Comparison of ENCODE assay signal across 24 cellular contexts in genomic region chr3:70754314-70754713, GRCh38.
"Had no signal": no experiment of that assay in that cellular context is flagged by ENCODE, and none has a peak within 500 bp of the region (broad histone marks: within the 10 kb centered on the region; RNA-seq: fewer than 3 reads in every experiment).

No MANE protein-coding gene starts in this region.

- DNase-seq: activated CD4-positive, alpha-beta memory T cell treated with anti-CD3 and anti-CD28 coated beads, Interleukin-2, amount 10 ng/mL, durations not matched to agents 7 days and 5 days; activated CD8-positive, alpha-beta memory T cell treated with anti-CD3 and anti-CD28 coated beads, Interleukin-2, amount 10 ng/mL, durations not matched to agents 7 days and 5 days; activated naive CD4-positive, alpha-beta T cell treated with Interleukin-2 at 50 U/mL for 16 hours; dermis blood vessel endothelial cell; effector memory CD4-positive, alpha-beta T cell; esophagus squamous epithelium; hypothalamus; right lobe of liver; stimulated activated CD4-positive, alpha-beta T cell treated with anti-CD3 and anti-CD28 coated beads, Interleukin-4, amount 100 ng/mL, for 1 hour; stimulated activated naive CD8-positive, alpha-beta T cell treated with anti-CD3 and anti-CD28 coated beads, Interleukin-15, amount 100 ng/mL, for 72 hours; T-helper 17 cell; testis had no signal

- H3K27ac ChIP-seq: ascending aorta, esophagus squamous epithelium, neutrophil, parathyroid adenoma, right lobe of liver, testis had no signal

- H3K36me3 Mint-ChIP-seq: activated CD8-positive, alpha-beta memory T cell treated with anti-CD3 and anti-CD28 coated beads, Interleukin-2, amount 10 ng/mL, durations not matched to agents 7 days and 5 days; mesothelial cell of epicardium; natural killer cell treated with Interleukin-12 subunit alpha and Interleukin-12 subunit beta and Interleukin-15 and Interleukin-18, amount 100 ng/mL, for 72 hours; type B pancreatic cell had no signal

- H3K36me3 ChIP-seq: ascending aorta, esophagus squamous epithelium, neutrophil, right lobe of liver had no signal

- H3K9me3 ChIP-seq: ascending aorta, esophagus squamous epithelium, neutrophil, right lobe of liver, testis had no signal

- H3K4me1 ChIP-seq: ascending aorta, esophagus squamous epithelium, parathyroid adenoma, right lobe of liver, testis had no signal

- H3K4me3 ChIP-seq: ascending aorta, esophagus squamous epithelium, lung, right lobe of liver, smooth muscle cell, testis had no signal

- ATAC-seq: activated CD8-positive, alpha-beta memory T cell treated with anti-CD3 and anti-CD28 coated beads, Interleukin-2, amount 10 ng/mL, durations not matched to agents 7 days and 5 days; left lobe of liver; natural killer cell treated with Interleukin-12 subunit alpha and Interleukin-12 subunit beta and Interleukin-15 and Interleukin-18, amount 100 ng/mL, for 72 hours; right lobe of liver; stimulated activated naive CD8-positive, alpha-beta T cell treated with anti-CD3 and anti-CD28 coated beads, Interleukin-15, amount 100 ng/mL, for 72 hours; T-helper 17 cell had no signal

- H3K27me3 Mint-ChIP-seq: activated CD8-positive, alpha-beta memory T cell treated with anti-CD3 and anti-CD28 coated beads, Interleukin-2, amount 10 ng/mL, durations not matched to agents 7 days and 5 days; type B pancreatic cell had no signal

- H3K9me3 Mint-ChIP-seq: activated CD4-positive, alpha-beta memory T cell treated with anti-CD3 and anti-CD28 coated beads, Interleukin-2, amount 10 ng/mL, durations not matched to agents 7 days and 5 days; mesothelial cell of epicardium; natural killer cell treated with Interleukin-12 subunit alpha and Interleukin-12 subunit beta and Interleukin-15 and Interleukin-18, amount 100 ng/mL, for 72 hours; type B pancreatic cell had no signal

- FAIRE-seq: endothelial cell of umbilical vein, frontal cortex, keratinocyte had no signal

- H3K4me3 Mint-ChIP-seq: activated CD4-positive, alpha-beta memory T cell treated with anti-CD3 and anti-CD28 coated beads, Interleukin-2, amount 10 ng/mL, durations not matched to agents 7 days and 5 days; activated CD8-positive, alpha-beta memory T cell treated with anti-CD3 and anti-CD28 coated beads, Interleukin-2, amount 10 ng/mL, durations not matched to agents 7 days and 5 days; mesothelial cell of epicardium; natural killer cell treated with Interleukin-12 subunit alpha and Interleukin-12 subunit beta and Interleukin-15 and Interleukin-18, amount 100 ng/mL, for 72 hours; stimulated activated naive CD8-positive, alpha-beta T cell treated with anti-CD3 and anti-CD28 coated beads, Interleukin-15, amount 100 ng/mL, for 72 hours; T-helper 17 cell; type B pancreatic cell had no signal

- H3K27ac Mint-ChIP-seq: activated CD4-positive, alpha-beta memory T cell treated with anti-CD3 and anti-CD28 coated beads, Interleukin-2, amount 10 ng/mL, durations not matched to agents 7 days and 5 days; activated CD8-positive, alpha-beta memory T cell treated with anti-CD3 and anti-CD28 coated beads, Interleukin-2, amount 10 ng/mL, durations not matched to agents 7 days and 5 days; mesothelial cell of epicardium; natural killer cell treated with Interleukin-12 subunit alpha and Interleukin-12 subunit beta and Interleukin-15 and Interleukin-18, amount 100 ng/mL, for 72 hours; T-helper 17 cell; type B pancreatic cell had no signal

- H3K4me1 Mint-ChIP-seq: activated CD4-positive, alpha-beta memory T cell treated with anti-CD3 and anti-CD28 coated beads, Interleukin-2, amount 10 ng/mL, durations not matched to agents 7 days and 5 days; activated CD8-positive, alpha-beta memory T cell treated with anti-CD3 and anti-CD28 coated beads, Interleukin-2, amount 10 ng/mL, durations not matched to agents 7 days and 5 days; stimulated activated naive CD8-positive, alpha-beta T cell treated with anti-CD3 and anti-CD28 coated beads, Interleukin-15, amount 100 ng/mL, for 72 hours; T-helper 17 cell had no signal
